Comparison of ENCODE assay signal across 8 cellular contexts in the genomic region with DNA sequence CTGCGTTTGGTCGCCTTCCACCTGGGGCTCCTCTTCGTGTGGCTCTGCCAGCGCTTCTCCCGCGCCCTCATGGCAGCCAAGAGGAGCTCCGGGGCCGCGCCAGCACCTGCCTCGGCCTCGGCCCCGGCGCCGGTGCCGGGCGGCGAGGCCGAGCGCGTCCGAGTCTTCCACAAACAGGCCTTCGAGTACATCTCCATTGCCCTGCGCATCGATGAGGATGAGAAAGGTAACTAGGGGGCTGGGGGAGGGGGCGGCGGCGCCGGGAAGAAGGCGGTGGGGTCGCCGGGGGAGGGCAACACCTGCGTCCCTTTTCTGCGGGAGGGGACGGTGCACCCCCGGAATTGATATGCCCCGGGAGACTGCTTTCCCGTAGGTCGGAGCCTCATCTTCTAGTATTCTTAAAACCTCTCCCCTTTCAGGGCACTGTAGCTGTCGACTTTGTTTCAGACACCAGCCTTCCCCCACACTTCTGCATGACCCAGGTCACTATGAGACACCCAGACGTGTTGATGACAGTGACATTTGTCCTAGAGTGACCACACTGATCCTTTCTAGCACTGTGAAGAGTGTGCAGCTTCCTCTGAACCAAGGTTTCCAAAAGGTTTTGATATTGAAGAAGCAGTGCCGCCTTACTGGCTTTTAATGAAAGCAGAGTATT. TPM values are rescaled to one million over a fixed set of nuclear protein-coding genes. Genes with fewer than 3 reads are reported as not detected.
A peak's percentile ranks its signal among the peaks of the same experiment; 100 is the strongest.
DNase-seq lines count a peak whose midpoint lies in the region; ATAC-seq, FAIRE-seq and TF ChIP-seq lines count a peak whose summit lies in the region.

No MANE protein-coding gene starts in this region.

- 0 to 2% (median 1%) methylated on average over 9 to 41 of the region's 41 CpGs for WGBS in stomach, 5 donors

- peak; percentile 9 for DNase-seq in activated CD4-positive, alpha-beta T cell treated with anti-CD3 and anti-CD28 coated beads for 1 hour
- no peak for DNase-seq in activated CD4-positive, alpha-beta T cell treated with anti-CD3 and anti-CD28 coated beads for 4 hours
- DNase-seq in PC-3 (no peak), bronchial epithelial cell (ENCODE audit: low read depth) (peak; percentile 13), left lung (peak in 1 of 2 donors; percentile 39), stomach (no peak)

- peak overlapping the region; percentile 48; the same call in 1 of the 2 replicates for H3K27ac ChIP-seq in PC-3 (ENCODE audit: low read length)
- peak overlapping the region; percentile 91 to 96 for H3K27ac ChIP-seq in left lung
- peak overlapping the region; percentile 92 to 98 (median 93) for H3K27ac ChIP-seq in stomach

- H3K27me3 ChIP-seq in PC-3 (ENCODE audit: low read length) (no peaks in the 10 kb centered on the region), bronchial epithelial cell (ENCODE audit: control insufficient read depth, insufficient read depth, low read length) (no peaks in the 10 kb centered on the region), left lung (no peaks in the 10 kb centered on the region), stomach (no peaks in the 10 kb centered on the region)

- peak overlapping the region; percentile 69 for H3K9ac ChIP-seq in PC-3 (ENCODE audit: low read length)

- TF ChIP-seq CTCF in PC-3 (conservative IDR thresholded peaks at IDR 0.05; ENCODE audit: low read depth, low read length) (no peak), bronchial epithelial cell (IDR thresholded peaks at IDR 0.05; ENCODE audit: insufficient read depth, low read length, severe bottlenecking) (no peak), left lung (IDR thresholded peaks at IDR 0.05) (no peak), stomach (IDR thresholded peaks at IDR 0.05) (no peak)

- no peaks in the 10 kb centered on the region for H4K20me1 ChIP-seq in PC-3 (ENCODE audit: low read length)

- H3F3A ChIP-seq in PC-3 (ENCODE audit: low read length, unreplicated experiment) = no peaks in the 10 kb centered on the region

- FAIRE-seq in bronchial epithelial cell (lab: Jason Lieb, UNC) = no peak

- H3K9me2 ChIP-seq in PC-3 (replicated peaks; ENCODE audit: low read length) = no peaks in the 10 kb centered on the region

- POLR2A ChIA-PET in PC-3 (lab: Charles Lee; ENCODE audit: unreplicated experiment) = interaction anchor here (2.5 kb wide), 1 partner anchor 25 kb away, joined by 17 read pairs; the partner anchor contains the start of gene DPY30

- peak overlapping the region; percentile 93 for H3K4me3 ChIP-seq in PC-3 (ENCODE audit: low read length)
- peak overlapping the region; percentile 54 for H3K4me3 ChIP-seq in bronchial epithelial cell (ENCODE audit: low read depth, low read length)
- H3K4me3 ChIP-seq in left lung = peak overlapping the region; percentile 63 to 95
- H3K4me3 ChIP-seq in stomach = peak overlapping the region; percentile 73 to 95 (median 80)

- H2AFZ ChIP-seq in PC-3 (ENCODE audit: low read length) = peak overlapping the region; percentile 87

- no TSS peak for BruUV-seq in PC-3 (replicated peaks; lab: Mats Ljungman, UMichigan)

- TF ChIP-seq POLR2A in stomach (IDR thresholded peaks at IDR 0.05) = no peak

- CTCF ChIA-PET in PC-3 (lab: Charles Lee) = interaction anchor here (1.3 to 1.6 kb wide), 2 partner anchors 9 to 25 kb away, joined by 5 to 6 read pairs; partner anchors contain the start of gene DPY30

- H3K9me3 ChIP-seq in PC-3 (ENCODE audit: low read length) (no peaks in the 10 kb centered on the region), left lung (no peaks in the 10 kb centered on the region), stomach (no peaks in the 10 kb centered on the region)

- H3K4me2 ChIP-seq in PC-3 (ENCODE audit: low read length) = peak overlapping the region; percentile 98

- peaks cover 16% of the 10 kb centered on the region for H3K79me2 ChIP-seq in PC-3 (ENCODE audit: low read length)

- intact Hi-C loops in PC-3 (cut with micrococcal nuclease) = no loop called here
- intact Hi-C loops in left lung (cut with DNase I) = no loop called here
- intact Hi-C loops in stomach (cut with DNase I; ENCODE audit: low total_unique reads) = no loop called here

- TF ChIP-seq EP300 in stomach (IDR thresholded peaks at IDR 0.05) = no peak

- ATAC-seq in HG02798 (IDR thresholded peaks at IDR 0.05; ENCODE audit: poor library complexity, unreplicated experiment) (peak; percentile 12), PC-3 (peak; percentile 2; the same call in 1 of the 2 replicates), left lung (no peak), GM19467 (IDR thresholded peaks at IDR 0.05; ENCODE audit: unreplicated experiment) (no peak)

- peaks cover 19% of the 10 kb centered on the region for H3K4me1 ChIP-seq in PC-3 (ENCODE audit: insufficient read depth, low read length)
- peaks cover 8 to 39% of the 10 kb centered on the region in 2 donors for H3K4me1 ChIP-seq in left lung
- peaks cover 17 to 39% (median 30%) of the 10 kb centered on the region in 4 donors for H3K4me1 ChIP-seq in stomach

- no peaks in the 10 kb centered on the region for H3K36me3 ChIP-seq in PC-3 (ENCODE audit: low read depth, low read length)
- H3K36me3 ChIP-seq in bronchial epithelial cell (ENCODE audit: control insufficient read depth, insufficient read depth, low read length) = no peaks in the 10 kb centered on the region
- H3K36me3 ChIP-seq in left lung = peaks cover 0 to 11% of the 10 kb centered on the region in 2 donors
- H3K36me3 ChIP-seq in stomach = peaks cover 0 to 9% (median 0%) of the 10 kb centered on the region in 4 donors

RNA-seq across cellular contexts. Expression of gene SPAST, which starts 0.8 kb away (rescaled TPM):
- total RNA-seq in PC-3 (2014; rRNA removed) (15.5 and 21.6 TPM in 2 replicates), bronchial epithelial cell (22.7 and 25.5 TPM in 2 replicates), left lung (10 to 100 TPM; 16.0 to 16.7 TPM), stomach (10 to 100 TPM in 4 of 5 donors, 1 to 10 TPM in 1; 2.2 to 33.8 (median 23.0) TPM)
- polyA plus RNA-seq in stomach = 1 to 10 TPM; 2.4 to 3.1 (median 2.6) TPM

RNA-seq across cellular contexts. Expression of gene DPY30, which starts 24.5 kb away (rescaled TPM):
- total RNA-seq in PC-3 (2014; rRNA removed) (104 and 127 TPM in 2 replicates), bronchial epithelial cell (60.3 and 75.7 TPM in 2 replicates), left lung (10 to 100 TPM; 58.0 to 64.1 TPM), stomach (10 to 100 TPM in 3 of 5 donors, 1 to 10 TPM in 2; 5.3 to 62.7 (median 26.6) TPM)
- polyA plus RNA-seq in stomach = 100 to 1,000 TPM in 1 of 3 donors, 10 to 100 TPM in 2; 94.9 to 127 (median 96.5) TPM

RNA-seq across cellular contexts. Expression of gene MEMO1, which starts 53.3 kb away (rescaled TPM):
- total RNA-seq in PC-3 (2014; rRNA removed) (49.5 and 59.9 TPM in 2 replicates), bronchial epithelial cell (29.2 and 29.7 TPM in 2 replicates), left lung (10 to 100 TPM; 38.2 to 47.3 TPM), stomach (10 to 100 TPM in 4 of 5 donors, 1 to 10 TPM in 1; 3.5 to 32.7 (median 14.0) TPM)
- polyA plus RNA-seq in stomach = 10 to 100 TPM; 30.7 to 33.8 (median 32.9) TPM

Comparison
In these comparisons a context has a peak if more than half of its experiments do, and no peak if none do; other contexts are left out.
1. DNase-seq: peak in activated CD4-positive, alpha-beta T cell treated with anti-CD3 and anti-CD28 coated beads for 1 hour (single experiment) and bronchial epithelial cell (single experiment); none in activated CD4-positive, alpha-beta T cell treated with anti-CD3 and anti-CD28 coated beads for 4 hours (0 of 2), PC-3 (single experiment) and stomach (single experiment).
2. ATAC-seq: peak in HG02798 (single experiment) and PC-3 (single experiment); none in left lung (single experiment) and GM19467 (single experiment).
3. Peak in every context shown above with its lines, with median percentiles within 50 percentile points of each other: H3K27ac ChIP-seq and H3K4me3 ChIP-seq.